17 cellular contexts compared by ENCODE assay signal in genomic region chr3:185489462-185489861, GRCh38.
"Had no signal": no experiment of that assay in that cellular context is flagged by ENCODE, and none has a peak within 500 bp of the region (broad histone marks: within the 10 kb centered on the region; RNA-seq: fewer than 3 reads in every experiment).

No MANE protein-coding gene starts in this region.

- H3K27ac ChIP-seq: dorsolateral prefrontal cortex, suprapubic skin had no signal

- H3K27me3 ChIP-seq: dorsolateral prefrontal cortex, suprapubic skin had no signal

- DNase-seq: activated CD4-positive, alpha-beta T cell treated with anti-CD3 and anti-CD28 coated beads for 36 hours; activated CD4-positive, alpha-beta T cell treated with anti-CD3 and anti-CD28 coated beads, Interleukin-2, amount 50 U/mL, for 48 hours; activated gamma-delta T cell treated with Interleukin-2 at 50 U/mL for 16 hours; activated T-cell treated with anti-CD3 and anti-CD28 coated beads for 4 hours; amniotic stem cell; caudate nucleus; dorsolateral prefrontal cortex; erythroblast; foreskin melanocyte; kidney glomerular epithelial cell; midbrain; nephron progenitor cell; nucleus accumbens; T-cell had no signal

- H3K4me3 ChIP-seq: dorsolateral prefrontal cortex, suprapubic skin had no signal

- ATAC-seq: activated CD4-positive, alpha-beta T cell treated with anti-CD3 and anti-CD28 coated beads for 36 hours; activated naive CD4-positive, alpha-beta T cell treated with anti-CD3 and anti-CD28 coated beads, Interleukin-2, amount 50 U/mL, for 72 hours; T-cell; WTC11 had no signal

- H3K9me3 ChIP-seq: suprapubic skin had no signal
